Comparison of ENCODE assay signal across 26 cellular contexts in genomic region chr12:475286-475685, GRCh38. TPM values are rescaled to one million over a fixed set of nuclear protein-coding genes. Genes with fewer than 3 reads are reported as not detected.
"Had no signal": no experiment of that assay in that cellular context is flagged by ENCODE, and none has a peak within 500 bp of the region (broad histone marks: within the 10 kb centered on the region; RNA-seq: fewer than 3 reads in every experiment).

No MANE protein-coding gene starts in this region.

- H3K4me1 Mint-ChIP-seq: stimulated activated naive CD8-positive, alpha-beta T cell treated with anti-CD3 and anti-CD28 coated beads, Interleukin-15, amount 100 ng/mL, for 72 hours had no signal

- H3K9me3 ChIP-seq: esophagus muscularis mucosa, left lung, neutrophil, ovary, right lobe of liver, tibial artery had no signal

- H3K4me1 ChIP-seq: left lung, right lobe of liver had no signal

- H3K27ac ChIP-seq: esophagus muscularis mucosa, left lung, neutrophil, ovary, right lobe of liver, skin epidermis, tibial artery had no signal

- H3K36me3 Mint-ChIP-seq: brain; mesothelial cell of epicardium; naive thymus-derived CD8-positive, alpha-beta T cell; stimulated activated effector memory CD8-positive, alpha-beta T cell treated with anti-CD3 and anti-CD28 coated beads, Interleukin-12 subunit alpha, Interleukin-12 subunit beta, amount 100 ng/mL, for 72 hours had no signal

- H3K4me3 ChIP-seq: esophagus muscularis mucosa, left lung, ovary, right lobe of liver, skin epidermis, tibial artery had no signal

- H3K36me3 ChIP-seq: esophagus muscularis mucosa, left lung, neutrophil, ovary, right lobe of liver, tibial artery had no signal

- H3K27me3 Mint-ChIP-seq: brain had no signal

- ATAC-seq: activated CD4-positive, CD25-positive, alpha-beta regulatory T cell treated with anti-CD3 and anti-CD28 coated beads, Interleukin-2, amount 50 U/mL, for 24 hours; activated T-cell treated with anti-CD3 and anti-CD28 coated beads, Interleukin-2, amount 50 U/mL, for 72 hours; left lung; naive thymus-derived CD8-positive, alpha-beta T cell; stimulated activated effector memory CD8-positive, alpha-beta T cell treated with anti-CD3 and anti-CD28 coated beads, Interleukin-12 subunit alpha, Interleukin-12 subunit beta, amount 100 ng/mL, for 72 hours; stimulated activated naive CD8-positive, alpha-beta T cell treated with anti-CD3 and anti-CD28 coated beads, Interleukin-15, amount 100 ng/mL, for 72 hours had no signal

- H3K9me3 Mint-ChIP-seq: activated CD4-positive, alpha-beta memory T cell treated with anti-CD3 and anti-CD28 coated beads, Interleukin-2, amount 10 ng/mL, durations not matched to agents 7 days and 5 days; activated CD4-positive, alpha-beta T cell treated with anti-CD3 and anti-CD28 coated beads, Interleukin-2, amount 10 ng/mL, durations not matched to agents 24 days and 14 days; activated T-cell treated with anti-CD3 and anti-CD28 coated beads, Interleukin-2, amount 50 U/mL, for 72 hours; brain; mesothelial cell of epicardium; naive thymus-derived CD8-positive, alpha-beta T cell; stimulated activated effector memory CD8-positive, alpha-beta T cell treated with anti-CD3 and anti-CD28 coated beads, Interleukin-12 subunit alpha, Interleukin-12 subunit beta, amount 100 ng/mL, for 72 hours; stimulated activated naive CD8-positive, alpha-beta T cell treated with anti-CD3 and anti-CD28 coated beads, Interleukin-15, amount 100 ng/mL, for 72 hours had no signal

- FAIRE-seq: frontal cortex, kidney had no signal

- DNase-seq: activated CD4-positive, alpha-beta memory T cell treated with anti-CD3 and anti-CD28 coated beads, Interleukin-2, amount 10 ng/mL, durations not matched to agents 7 days and 5 days; activated CD4-positive, alpha-beta T cell treated with anti-CD3 and anti-CD28 coated beads, Interleukin-2, amount 10 ng/mL, durations not matched to agents 24 days and 14 days; activated effector memory CD4-positive, alpha-beta T cell treated with anti-CD3 and anti-CD28 coated beads, Interleukin-2, amount 50 U/mL, for 16 hours; activated naive CD4-positive, alpha-beta T cell treated with anti-CD3 and anti-CD28 coated beads, Interleukin-2, amount 50 U/mL, for 16 hours; activated T-cell treated with anti-CD3 and anti-CD28 coated beads, Interleukin-2, amount 50 U/mL, for 72 hours; anterior cingulate cortex; caudate nucleus; effector memory CD4-positive, alpha-beta T cell; kidney; left lung; mammary epithelial cell; naive thymus-derived CD8-positive, alpha-beta T cell; ovary; right lobe of liver; stimulated activated CD4-positive, alpha-beta T cell treated with anti-CD3 and anti-CD28 coated beads, Interleukin-1b, Interleukin-23, amount 100 ng/mL, for 48 hours; stimulated activated naive CD8-positive, alpha-beta T cell treated with anti-CD3 and anti-CD28 coated beads, Interleukin-15, amount 100 ng/mL, for 72 hours; tibial artery had no signal

- H3K4me3 Mint-ChIP-seq: activated CD4-positive, alpha-beta memory T cell treated with anti-CD3 and anti-CD28 coated beads, Interleukin-2, amount 10 ng/mL, durations not matched to agents 7 days and 5 days; activated CD4-positive, alpha-beta T cell treated with anti-CD3 and anti-CD28 coated beads, Interleukin-2, amount 10 ng/mL, durations not matched to agents 24 days and 14 days; activated T-cell treated with anti-CD3 and anti-CD28 coated beads, Interleukin-2, amount 50 U/mL, for 72 hours; brain; mesothelial cell of epicardium; naive thymus-derived CD8-positive, alpha-beta T cell; stimulated activated effector memory CD8-positive, alpha-beta T cell treated with anti-CD3 and anti-CD28 coated beads, Interleukin-12 subunit alpha, Interleukin-12 subunit beta, amount 100 ng/mL, for 72 hours; stimulated activated naive CD8-positive, alpha-beta T cell treated with anti-CD3 and anti-CD28 coated beads, Interleukin-15, amount 100 ng/mL, for 72 hours had no signal

- H3K27me3 ChIP-seq: ovary, right lobe of liver, tibial artery had no signal

- H3K27ac Mint-ChIP-seq: activated CD4-positive, alpha-beta memory T cell treated with anti-CD3 and anti-CD28 coated beads, Interleukin-2, amount 10 ng/mL, durations not matched to agents 7 days and 5 days; activated CD4-positive, alpha-beta T cell treated with anti-CD3 and anti-CD28 coated beads, Interleukin-2, amount 10 ng/mL, durations not matched to agents 24 days and 14 days; activated T-cell treated with anti-CD3 and anti-CD28 coated beads, Interleukin-2, amount 50 U/mL, for 72 hours; brain; mesothelial cell of epicardium; stimulated activated effector memory CD8-positive, alpha-beta T cell treated with anti-CD3 and anti-CD28 coated beads, Interleukin-12 subunit alpha, Interleukin-12 subunit beta, amount 100 ng/mL, for 72 hours; stimulated activated naive CD8-positive, alpha-beta T cell treated with anti-CD3 and anti-CD28 coated beads, Interleukin-15, amount 100 ng/mL, for 72 hours had no signal

RNA-seq across cellular contexts. Expression of gene B4GALNT3, which starts 15.5 kb away (rescaled TPM):
- total RNA-seq: pulmonary artery endothelial cell had no signal
